Comparison of ENCODE assay signal across 8 cellular contexts in the genomic region with DNA sequence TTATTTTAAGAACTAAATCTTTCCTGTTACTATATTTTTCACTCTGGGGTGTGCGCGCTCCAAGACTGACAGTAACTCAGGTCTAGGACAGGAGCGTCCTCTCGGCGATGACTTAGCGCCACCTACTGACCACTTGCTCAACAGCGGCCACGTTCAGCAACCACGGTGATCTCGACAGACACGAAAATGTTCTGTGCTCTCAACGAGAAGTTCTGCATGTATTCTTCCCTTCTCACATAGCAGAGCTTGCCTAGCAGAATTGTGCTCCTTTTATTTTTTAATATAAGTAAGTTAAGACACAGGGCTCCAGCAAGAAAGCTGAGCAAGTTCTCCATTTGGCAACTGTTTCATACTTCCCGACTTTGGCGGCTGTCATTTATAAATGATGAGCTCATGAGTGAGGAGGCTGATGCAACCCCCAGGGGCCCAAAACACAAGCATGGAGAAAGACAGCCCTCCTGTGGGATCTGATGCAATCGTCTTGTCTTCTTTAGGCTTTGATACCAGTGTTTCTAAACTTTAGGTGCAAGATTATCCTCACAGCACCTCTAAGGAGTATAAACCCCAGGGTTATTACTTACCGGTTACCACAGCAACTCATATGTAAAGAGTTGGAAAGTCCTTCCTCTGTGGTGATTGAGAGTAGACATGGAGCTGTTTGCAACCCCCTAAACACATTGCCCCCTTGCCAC.
DNase-seq lines count a peak whose midpoint lies in the region; ATAC-seq and TF ChIP-seq lines count a peak whose summit lies in the region.

No MANE protein-coding gene starts in this region.

- no peak overlapping the region for H3K27ac ChIP-seq in HUES48 (ENCODE audit: low read depth, low read length)
- no peak overlapping the region for H3K27ac ChIP-seq in OCI-LY3 (ENCODE audit: low read length)

- H3K9me3 ChIP-seq in HUES48 (ENCODE audit: control insufficient read depth, insufficient read depth, low read length) (peaks cover 9% of the 10 kb centered on the region), OCI-LY3 (ENCODE audit: insufficient read depth, low read length) (no peaks in the 10 kb centered on the region)

- H3K9ac ChIP-seq in HUES48 (ENCODE audit: low read depth, low read length) (0 out of 2 replicates have a peak overlapping the region, but pooled peaks have one; percentile 39), OCI-LY3 (ENCODE audit: low read length) (peak overlapping the region; percentile 36)

- peaks cover 6 to 7% of the 10 kb centered on the region in 2 donors for H3K4me1 Mint-ChIP-seq in natural killer cell
- no peaks in the 10 kb centered on the region for H3K4me1 Mint-ChIP-seq in stimulated activated memory B cell treated with anti-CD40 and anti-IgM and Interleukin-4, amounts not matched to agents 10 μg/mL and 1 μg/mL and 100 μg/mL, for 72 hours

- H3K4me1 ChIP-seq in HUES48 (ENCODE audit: control insufficient read depth, insufficient read depth, low read length): peaks cover 4% of the 10 kb centered on the region
- H3K4me1 ChIP-seq in OCI-LY3 (ENCODE audit: low read length): peaks cover 11% of the 10 kb centered on the region

- H3K27me3 ChIP-seq in HUES48 (ENCODE audit: control insufficient read depth, insufficient read depth, low read length): no peaks in the 10 kb centered on the region
- peaks cover 19% of the 10 kb centered on the region for H3K27me3 ChIP-seq in OCI-LY3 (ENCODE audit: low read depth, low read length)

- H3K4me2 ChIP-seq in OCI-LY3 (ENCODE audit: low read length): peak overlapping the region; percentile 76

- H4K20me1 ChIP-seq in OCI-LY3 (ENCODE audit: insufficient read depth, low read length): no peaks in the 10 kb centered on the region

- H3K4me3 Mint-ChIP-seq in natural killer cell: no peak overlapping the region
- no peak overlapping the region for H3K4me3 Mint-ChIP-seq in stimulated activated memory B cell treated with anti-CD40 and anti-IgM and Interleukin-4, amounts not matched to agents 10 μg/mL and 1 μg/mL and 100 μg/mL, for 72 hours

- H3K27me3 Mint-ChIP-seq in natural killer cell (ENCODE audit: low read depth in 2 of 2): peaks cover 0 to 2% of the 10 kb centered on the region in 2 donors
- peaks cover 12% of the 10 kb centered on the region for H3K27me3 Mint-ChIP-seq in stimulated activated memory B cell treated with anti-CD40 and anti-IgM and Interleukin-4, amounts not matched to agents 10 μg/mL and 1 μg/mL and 100 μg/mL, for 72 hours

- H3K36me3 ChIP-seq in HUES48 (ENCODE audit: control insufficient read depth, insufficient read depth, low read length): no peaks in the 10 kb centered on the region
- no peaks in the 10 kb centered on the region for H3K36me3 ChIP-seq in OCI-LY3 (replicated peaks; ENCODE audit: low read depth, low read length)

- H3K4me3 ChIP-seq in HUES48 (ENCODE audit: low read depth, low read length) (no peak overlapping the region), OCI-LY3 (ENCODE audit: low read length) (peak overlapping the region; percentile 71)

- intact Hi-C loops in natural killer cell (cut with micrococcal nuclease): loop anchor here (1.0 to 10.0 kb wide), 5 partner anchors 359 to 1645 kb away; a partner anchor contains a TSS

- peaks cover 7% of the 10 kb centered on the region in 2 donors for H3K9me3 Mint-ChIP-seq in natural killer cell
- H3K9me3 Mint-ChIP-seq in stimulated activated memory B cell treated with anti-CD40 and anti-IgM and Interleukin-4, amounts not matched to agents 10 μg/mL and 1 μg/mL and 100 μg/mL, for 72 hours: peaks cover 8% of the 10 kb centered on the region

- no peaks in the 10 kb centered on the region for H3K79me2 ChIP-seq in OCI-LY3 (ENCODE audit: low read length)

- peak; percentile 98 for TF ChIP-seq CTCF in OCI-LY3 (IDR thresholded peaks at IDR 0.05; ENCODE audit: low read depth, low read length)
- TF ChIP-seq CTCF in natural killer cell (IDR thresholded peaks at IDR 0.05): peak; percentile 85

- peak; percentile 97 for ATAC-seq in GM21529 (IDR thresholded peaks at IDR 0.05; ENCODE audit: unreplicated experiment)
- peak; percentile 92 for ATAC-seq in esophagus mucosa
- ATAC-seq in natural killer cell: peak; percentile 82 to 99 (median 98)
- peak; percentile 93 for ATAC-seq in stimulated activated memory B cell treated with anti-CD40 and anti-IgM and Interleukin-4, amounts not matched to agents 10 μg/mL and 1 μg/mL and 100 μg/mL, for 72 hours

- peak; percentile 81 for DNase-seq in DMS53 treated with DMSO at 0.1 percent for 48 hours (lab: John Stamatoyannopoulos, UW; ENCODE audit: unreplicated experiment)
- DNase-seq in activated T-cell treated with anti-CD3 and anti-CD28 coated beads for 1 hour (ENCODE audit: low read depth): peak; percentile 71
- peak; percentile 66 for DNase-seq in natural killer cell

- no peak overlapping the region for H3K27ac Mint-ChIP-seq in natural killer cell
- H3K27ac Mint-ChIP-seq in stimulated activated memory B cell treated with anti-CD40 and anti-IgM and Interleukin-4, amounts not matched to agents 10 μg/mL and 1 μg/mL and 100 μg/mL, for 72 hours: no peak overlapping the region

- H2AFZ ChIP-seq in OCI-LY3 (ENCODE audit: low read depth, low read length): peak overlapping the region; percentile 88

- H3K36me3 Mint-ChIP-seq in natural killer cell: peaks cover 9% of the 10 kb centered on the region
- H3K36me3 Mint-ChIP-seq in stimulated activated memory B cell treated with anti-CD40 and anti-IgM and Interleukin-4, amounts not matched to agents 10 μg/mL and 1 μg/mL and 100 μg/mL, for 72 hours: peaks cover 8% of the 10 kb centered on the region
